In genomic region chr17:77325537-77325825, GRCh38 we compare ENCODE assay signal across 8 cellular contexts.
DNase-seq lines count a peak whose midpoint lies in the region; ATAC-seq and TF ChIP-seq lines count a peak whose summit lies in the region.

No MANE protein-coding gene starts in this region.

- H3K27ac ChIP-seq in adipose tissue (ENCODE audit: low read depth, low read length) (peak overlapping the region; percentile 58), parathyroid adenoma (peak overlapping the region; percentile 39)

- no peak overlapping the region for H3K9ac ChIP-seq in parathyroid adenoma

- in situ Hi-C loops in GM18951 (cut with MboI; ENCODE audit: low sequenced_read_pairs, unreplicated experiment) = loop anchor here (10.0 kb wide), 1 partner anchor 169 kb away; no protein-coding TSS in a partner anchor

- TF ChIP-seq CTCF in parathyroid adenoma (IDR thresholded peaks at IDR 0.05) = no peak
- TF ChIP-seq CTCF in GM10266 (IDR thresholded peaks at IDR 0.05; ENCODE audit: control insufficient read depth, insufficient read depth, low read depth, missing control alignments) = no peak

- peaks cover 85% of the 10 kb centered on the region for H3K79me2 ChIP-seq in parathyroid adenoma

- H3K4me1 ChIP-seq in parathyroid adenoma = peaks cover 31% of the 10 kb centered on the region

- peak; percentile 24 for ATAC-seq in HG02852 (IDR thresholded peaks at IDR 0.05; ENCODE audit: unreplicated experiment)

- TF ChIP-seq POLR2A in GM18951 (IDR thresholded peaks at IDR 0.05; ENCODE audit: extremely low read depth, insufficient read depth, insufficient read length) = peak; percentile 4

- no peak overlapping the region for H3K4me2 ChIP-seq in parathyroid adenoma (ENCODE audit: low read length)

- no peaks in the 10 kb centered on the region for H3K9me3 ChIP-seq in parathyroid adenoma (ENCODE audit: control insufficient read depth, low read length)

- DNase-seq in NCI-H2107 treated with DMSO at 0.1 percent for 48 hours (lab: John Stamatoyannopoulos, UW; ENCODE audit: unreplicated experiment) = no peak
- DNase-seq in NK-92 treated with Interleukin-12 subunit alpha and Interleukin-12 subunit beta, amount 100 ng/mL, for 24 hours (lab: John Stamatoyannopoulos, UW) = no peak
- DNase-seq in DMS 273 (lab: John Stamatoyannopoulos, UW; ENCODE audit: unreplicated experiment) = no peak
- DNase-seq in GM10266 (ENCODE audit: extremely low spot score) = no peak

- no peaks in the 10 kb centered on the region for H3K36me3 ChIP-seq in parathyroid adenoma (ENCODE audit: control insufficient read depth, insufficient read depth, low read length)

- no peaks in the 10 kb centered on the region for H3K27me3 ChIP-seq in parathyroid adenoma (ENCODE audit: control insufficient read depth, insufficient read depth, low read length)

- H3K4me3 ChIP-seq in parathyroid adenoma (ENCODE audit: low read depth, low read length) = no peak overlapping the region

- no peak overlapping the region for H2AFZ ChIP-seq in parathyroid adenoma

- WGBS in adipose tissue, 3 donors = 47 to 84% (median 66%) methylated on average over 7 of the region's 7 CpGs
